ENCODE assay signal across 9 cellular contexts in genomic region chr16:85227924-85228462, GRCh38.
DNase-seq lines count a peak whose midpoint lies in the region; ATAC-seq and TF ChIP-seq lines count a peak whose summit lies in the region.
"Had no signal": no experiment of that assay in that cellular context is flagged by ENCODE, and none has a peak within 500 bp of the region (broad histone marks: within the 10 kb centered on the region; RNA-seq: fewer than 3 reads in every experiment).

No MANE protein-coding gene starts in this region.

- peaks cover 16% of the 10 kb centered on the region for H3K27me3 Mint-ChIP-seq in nephron progenitor cell (ENCODE audit: low read depth, poor library complexity)

- no peaks in the 10 kb centered on the region for H3K36me3 Mint-ChIP-seq in nephron progenitor cell (ENCODE audit: low read depth)

- H3K79me2 ChIP-seq in Karpas-422 (ENCODE audit: low read length), result no peaks in the 10 kb centered on the region

- H3K27me3 ChIP-seq in adipocyte (replicated peaks; ENCODE audit: control insufficient read depth, insufficient read depth, low read length), result no peaks in the 10 kb centered on the region
- no peaks in the 10 kb centered on the region for H3K27me3 ChIP-seq in Karpas-422 (ENCODE audit: low read length)

- H4K20me1 ChIP-seq in Karpas-422 (ENCODE audit: insufficient read depth, low read depth, low read length), result no peaks in the 10 kb centered on the region

- H3K9ac ChIP-seq in adipocyte (ENCODE audit: low read length), result peak overlapping the region; percentile 61
- no peak overlapping the region for H3K9ac ChIP-seq in Karpas-422 (ENCODE audit: low read length)

- H2AFZ ChIP-seq in Karpas-422 (ENCODE audit: low read length), result no peak overlapping the region

- H3K36me3 ChIP-seq in adipocyte (ENCODE audit: control insufficient read depth, insufficient read depth, low read length, severe bottlenecking) (no peaks in the 10 kb centered on the region), Karpas-422 (ENCODE audit: insufficient read depth, low read length) (no peaks in the 10 kb centered on the region)

- H3K9me3 ChIP-seq in adipocyte (ENCODE audit: control insufficient read depth, low read length) (no peaks in the 10 kb centered on the region), Karpas-422 (ENCODE audit: low read length) (no peaks in the 10 kb centered on the region)

- peak; percentile 7 for ATAC-seq in HG03025 (IDR thresholded peaks at IDR 0.05; ENCODE audit: low FRiP score, unreplicated experiment)

- H3K4me1 ChIP-seq in adipocyte (ENCODE audit: control insufficient read depth, insufficient read depth, low read length) (peaks cover 37% of the 10 kb centered on the region), Karpas-422 (ENCODE audit: low read length) (no peaks in the 10 kb centered on the region; the same call in 1 of the 2 replicates)

- DNase-seq in GM10266 (ENCODE audit: extremely low spot score), result peak; percentile 75
- DNase-seq in adipocyte (ENCODE audit: low read depth), result peak; percentile 83
- peak; percentile 69 for DNase-seq in nephron progenitor cell
- no peak for DNase-seq in SW 1271 (lab: John Stamatoyannopoulos, UW)
- DNase-seq in Karpas-422, result no peak
- DNase-seq in LoVo (ENCODE audit: low spot score), result no peak
- no peak for DNase-seq in cerebellar nuclear complex (lab: John Stamatoyannopoulos, UW)
- DNase-seq: central memory CD4-positive, alpha-beta T cell had no signal

- H3K4me1 Mint-ChIP-seq in nephron progenitor cell, result peaks cover 92% of the 10 kb centered on the region

- H3K9me2 ChIP-seq in Karpas-422 (replicated peaks; ENCODE audit: insufficient read depth, low read length), result no peaks in the 10 kb centered on the region

- peak overlapping the region; percentile 97 for H3K27ac Mint-ChIP-seq in nephron progenitor cell

- H3K9me3 Mint-ChIP-seq in nephron progenitor cell, result peaks cover 4% of the 10 kb centered on the region

- no peak overlapping the region for H3K27ac ChIP-seq in Karpas-422 (ENCODE audit: low read length)

- TF ChIP-seq CTCF in GM10266 (IDR thresholded peaks at IDR 0.05; ENCODE audit: control insufficient read depth, insufficient read depth, low read depth, missing control alignments), result peak; percentile 4
- no peak for TF ChIP-seq CTCF in nephron progenitor cell (IDR thresholded peaks at IDR 0.05)

- H3K4me3 ChIP-seq in adipocyte (ENCODE audit: low read length) (no peak overlapping the region), Karpas-422 (ENCODE audit: low read length) (no peak overlapping the region)

- peak overlapping the region; percentile 67 for H3K4me3 Mint-ChIP-seq in nephron progenitor cell

- H3K4me2 ChIP-seq in Karpas-422 (ENCODE audit: low read depth, low read length, poor library complexity, severe bottlenecking), result no peak overlapping the region

Comparison
In these comparisons a context has a peak if more than half of its experiments do, and no peak if none do; other contexts are left out.
1. DNase-seq: peak in GM10266 (single experiment), adipocyte (single experiment) and nephron progenitor cell (single experiment); none in SW 1271 (0 of 2), Karpas-422 (single experiment), LoVo (single experiment) and cerebellar nuclear complex (0 of 2).